Comparison of ENCODE assay signal across 10 cellular contexts in genomic region chr5:1108008-1108864, GRCh38. TPM values are rescaled to one million over a fixed set of nuclear protein-coding genes. Genes with fewer than 3 reads are reported as not detected.
DNase-seq lines count a peak whose midpoint lies in the region; ATAC-seq and TF ChIP-seq lines count a peak whose summit lies in the region.
"Had no signal": no experiment of that assay in that cellular context is flagged by ENCODE, and none has a peak within 500 bp of the region (broad histone marks: within the 10 kb centered on the region; RNA-seq: fewer than 3 reads in every experiment).

No MANE protein-coding gene starts in this region.

- H3K4me1 Mint-ChIP-seq in activated CD4-positive, alpha-beta T cell treated with anti-CD3 and anti-CD28 coated beads, Interleukin-2, amount 10 ng/mL, durations not matched to agents 24 days and 14 days, result peaks cover 58% of the 10 kb centered on the region
- H3K4me1 Mint-ChIP-seq in activated B cell treated with CpG ODN at 0.5 μM for 24 hours (peaks cover 66% of the 10 kb centered on the region), chondrocyte (ENCODE audit: low read depth) (peaks cover 3% of the 10 kb centered on the region)

- CTCF ChIA-PET in activated B cell treated with CpG ODN at 0.5 μM for 24 hours (lab: Charles Lee), result no interaction called here

- H3K36me3 ChIP-seq in subcutaneous abdominal adipose tissue (ENCODE audit: control insufficient read depth in 5 of 5, insufficient read depth in 5 of 5, low read length in 5 of 5), result peaks cover 0 to 3% (median 0%) of the 10 kb centered on the region in 5 donors
- H3K36me3 ChIP-seq: neutrophil had no signal

- peaks cover 2% of the 10 kb centered on the region for H3K27me3 Mint-ChIP-seq in activated CD4-positive, alpha-beta T cell treated with anti-CD3 and anti-CD28 coated beads, Interleukin-2, amount 10 ng/mL, durations not matched to agents 24 days and 14 days
- peaks cover 2% of the 10 kb centered on the region for H3K27me3 Mint-ChIP-seq in activated B cell treated with CpG ODN at 0.5 μM for 24 hours
- peaks cover 5% of the 10 kb centered on the region for H3K27me3 Mint-ChIP-seq in chondrocyte (ENCODE audit: low read depth)

- no peaks in the 10 kb centered on the region for H3K9me3 Mint-ChIP-seq in activated CD4-positive, alpha-beta T cell treated with anti-CD3 and anti-CD28 coated beads, Interleukin-2, amount 10 ng/mL, durations not matched to agents 24 days and 14 days
- no peaks in the 10 kb centered on the region for H3K9me3 Mint-ChIP-seq in activated B cell treated with CpG ODN at 0.5 μM for 24 hours
- no peaks in the 10 kb centered on the region for H3K9me3 Mint-ChIP-seq in chondrocyte (ENCODE audit: low read depth)

- H3K4me3 ChIP-seq in subcutaneous abdominal adipose tissue (ENCODE audit: low read depth in 1 of 5, low read length in 5 of 5), result peak overlapping the region in 4 of 5 donors; percentile 21 to 77 (median 30)

- H3K36me3 Mint-ChIP-seq in activated CD4-positive, alpha-beta T cell treated with anti-CD3 and anti-CD28 coated beads, Interleukin-2, amount 10 ng/mL, durations not matched to agents 24 days and 14 days (ENCODE audit: low read depth), result peaks cover 6% of the 10 kb centered on the region
- H3K36me3 Mint-ChIP-seq in activated B cell treated with CpG ODN at 0.5 μM for 24 hours (ENCODE audit: low read depth) (peaks cover 2% of the 10 kb centered on the region), chondrocyte (ENCODE audit: low read depth) (no peaks in the 10 kb centered on the region)

- POLR2A ChIA-PET in activated B cell treated with CpG ODN at 0.5 μM for 24 hours (lab: Charles Lee), result no interaction called here

- peak; percentile 60 for DNase-seq in activated CD4-positive, alpha-beta T cell treated with anti-CD3 and anti-CD28 coated beads, Interleukin-2, amount 10 ng/mL, durations not matched to agents 24 days and 14 days
- DNase-seq in activated CD4-positive, alpha-beta T cell treated with anti-CD3 and anti-CD28 coated beads, Interleukin-2, amount 50 U/mL, for 4 hours, result no peak
- DNase-seq in activated B cell treated with CpG ODN at 0.5 μM for 24 hours (no peak), chondrocyte (ENCODE audit: low spot score) (no peak), kidney glomerular epithelial cell (lab: John Stamatoyannopoulos, UW) (no peak)
- DNase-seq: NCI-H345 had no signal

- H3K9ac ChIP-seq in subcutaneous abdominal adipose tissue (ENCODE audit: low read length in 5 of 5), result peak overlapping the region in 2 of 5 donors; percentile 3 to 35

- no peaks in the 10 kb centered on the region for H3K9me3 ChIP-seq in subcutaneous abdominal adipose tissue (ENCODE audit: control insufficient read depth in 5 of 5, low read length in 5 of 5)
- H3K9me3 ChIP-seq: neutrophil had no signal

- intact Hi-C loops in activated CD4-positive, alpha-beta T cell treated with anti-CD3 and anti-CD28 coated beads, Interleukin-2, amount 10 ng/mL, durations not matched to agents 24 days and 14 days (cut with micrococcal nuclease), result loop anchor here (5.0 to 10.0 kb wide), 3 partner anchors 101 to 684 kb away; partner anchors contain the start of gene NKD2
- intact Hi-C loops in activated B cell treated with CpG ODN at 0.5 μM for 24 hours (cut with micrococcal nuclease), result no loop called here

- H3K4me3 Mint-ChIP-seq in activated CD4-positive, alpha-beta T cell treated with anti-CD3 and anti-CD28 coated beads, Interleukin-2, amount 10 ng/mL, durations not matched to agents 24 days and 14 days, result peak overlapping the region; percentile 65
- H3K4me3 Mint-ChIP-seq in activated B cell treated with CpG ODN at 0.5 μM for 24 hours (peak overlapping the region; percentile 32), chondrocyte (ENCODE audit: unreplicated experiment) (no peak overlapping the region)

- ATAC-seq in activated B cell treated with CpG ODN at 0.5 μM for 24 hours (ENCODE audit: low read depth) (no peak), HG02610 (IDR thresholded peaks at IDR 0.05; ENCODE audit: unreplicated experiment) (no peak)

- peaks cover 17 to 79% (median 74%) of the 10 kb centered on the region in 5 donors for H3K4me1 ChIP-seq in subcutaneous abdominal adipose tissue (ENCODE audit: control insufficient read depth in 5 of 5, insufficient read depth in 5 of 5, low read length in 5 of 5)

- H3K27ac Mint-ChIP-seq in activated CD4-positive, alpha-beta T cell treated with anti-CD3 and anti-CD28 coated beads, Interleukin-2, amount 10 ng/mL, durations not matched to agents 24 days and 14 days, result peak overlapping the region; percentile 83
- H3K27ac Mint-ChIP-seq in activated B cell treated with CpG ODN at 0.5 μM for 24 hours, result peak overlapping the region; percentile 35
- no peak overlapping the region for H3K27ac Mint-ChIP-seq in chondrocyte (ENCODE audit: unreplicated experiment)

- H3K27ac ChIP-seq in layer of hippocampus (ENCODE audit: low read depth, low read length) (peak overlapping the region; percentile 65), subcutaneous abdominal adipose tissue (ENCODE audit: low read depth, low read length) (peak overlapping the region; percentile 89)
- H3K27ac ChIP-seq: neutrophil had no signal

- no peak for TF ChIP-seq CTCF in activated B cell treated with CpG ODN at 0.5 μM for 24 hours (IDR thresholded peaks at IDR 0.05)
- no peak for TF ChIP-seq CTCF in chondrocyte (IDR thresholded peaks at IDR 0.05)

- H3K27me3 ChIP-seq in layer of hippocampus (ENCODE audit: control insufficient read depth, insufficient read depth, low read length) (no peaks in the 10 kb centered on the region), subcutaneous abdominal adipose tissue (ENCODE audit: control insufficient read depth in 5 of 5, insufficient read depth in 4 of 5, low read length in 5 of 5) (no peaks in the 10 kb centered on the region)

RNA-seq across cellular contexts. Expression of gene SLC12A7, which starts 3.6 kb away (rescaled TPM):
- total RNA-seq in activated CD4-positive, alpha-beta T cell treated with anti-CD3 and anti-CD28 coated beads, Interleukin-2, amount 10 ng/mL, durations not matched to agents 24 days and 14 days, result 32.1 and 33.4 TPM in 2 replicates
- 21.8 and 23.3 TPM in 2 replicates for total RNA-seq in activated B cell treated with CpG ODN at 0.5 μM for 24 hours
- total RNA-seq in chondrocyte, result 2.0 to 4.9 TPM (median 3.7 TPM) in 3 replicates
